18 cellular contexts compared by ENCODE assay signal in the genomic region with DNA sequence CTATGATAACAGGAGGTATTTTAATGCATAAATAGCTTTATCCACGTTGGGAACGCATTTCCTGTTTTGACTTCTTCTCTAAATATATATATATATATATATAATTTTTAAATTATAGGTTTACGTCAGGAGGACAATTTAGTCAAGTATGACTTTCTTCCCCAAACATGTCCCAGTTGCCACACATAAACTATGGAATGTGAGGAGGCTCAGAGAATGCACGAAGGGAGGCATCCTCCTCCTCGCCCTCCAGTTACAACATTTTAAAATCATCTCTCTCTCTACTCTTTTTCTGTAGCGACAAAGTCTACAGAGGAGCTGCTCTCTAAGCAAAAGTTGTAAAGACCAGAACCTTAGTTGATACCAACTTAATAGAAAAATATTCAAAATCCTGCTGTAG.
DNase-seq lines count a peak whose midpoint lies in the region; ATAC-seq and TF ChIP-seq lines count a peak whose summit lies in the region.
"Had no signal": no experiment of that assay in that cellular context is flagged by ENCODE, and none has a peak within 500 bp of the region (broad histone marks: within the 10 kb centered on the region; RNA-seq: fewer than 3 reads in every experiment).

No MANE protein-coding gene starts in this region.

- H3K27me3 Mint-ChIP-seq in mesothelial cell of epicardium (ENCODE audit: low read depth) = no peaks in the 10 kb centered on the region

- H3K4me3 Mint-ChIP-seq in mesothelial cell of epicardium = no peak overlapping the region
- H3K4me3 Mint-ChIP-seq: CD4-positive, alpha-beta T cell had no signal

- H3K9me3 Mint-ChIP-seq in mesothelial cell of epicardium = no peaks in the 10 kb centered on the region
- H3K9me3 Mint-ChIP-seq: CD4-positive, alpha-beta T cell had no signal

- no peaks in the 10 kb centered on the region for H3K36me3 Mint-ChIP-seq in mesothelial cell of epicardium

- peak overlapping the region; percentile 90 for H3K27ac Mint-ChIP-seq in mesothelial cell of epicardium
- H3K27ac Mint-ChIP-seq: CD4-positive, alpha-beta T cell had no signal

- TF ChIP-seq CTCF in mesothelial cell of epicardium (IDR thresholded peaks at IDR 0.05; ENCODE audit: unreplicated experiment) (no peak), omental fat pad (IDR thresholded peaks at IDR 0.05) (no peak)

- DNase-seq in GM03348 (ENCODE audit: low spot score) = peak; percentile 31
- DNase-seq in amniotic stem cell (lab: John Stamatoyannopoulos, UW) = peak; percentile 24
- no peak for DNase-seq in mesothelial cell of epicardium (ENCODE audit: low spot score in 2 of 2, unreplicated experiment in 2 of 2)
- no peak for DNase-seq in activated T-cell treated with anti-CD3 and anti-CD28 coated beads, Interleukin-2, amount 50 U/mL, for 48 hours
- no peak for DNase-seq in omental fat pad (ENCODE audit: low spot score)
- no peak for DNase-seq in NCI-H1105 (lab: John Stamatoyannopoulos, UW)
- DNase-seq: ACHN; BE2C; Caco-2; CD4-positive, alpha-beta T cell; DMS153; KBM-7; NCI-H1105 treated with DMSO at 0.1 percent for 48 hours; NCI-H1694 treated with DMSO at 0.1 percent for 48 hours; NK-92 treated with Interleukin-12 subunit alpha and Interleukin-12 subunit beta, amount 100 ng/mL, for 24 hours; Peyer's patch had no signal

- ATAC-seq in omental fat pad (ENCODE audit: low FRiP score) (no peak), GM19397 (IDR thresholded peaks at IDR 0.05; ENCODE audit: unreplicated experiment) (no peak)
- ATAC-seq: HCT116 had no signal

- H3K4me1 Mint-ChIP-seq in mesothelial cell of epicardium = peaks cover 85% of the 10 kb centered on the region

Comparison
In these comparisons a context has a peak if more than half of its experiments do, and no peak if none do; other contexts are left out.
1. DNase-seq: peak in GM03348 (single experiment) and amniotic stem cell (single experiment); none in mesothelial cell of epicardium (0 of 2), activated T-cell treated with anti-CD3 and anti-CD28 coated beads, Interleukin-2, amount 50 U/mL, for 48 hours (0 of 2), omental fat pad (single experiment) and NCI-H1105 (single experiment).